ENCODE assay signal across 19 cellular contexts in the genomic region with DNA sequence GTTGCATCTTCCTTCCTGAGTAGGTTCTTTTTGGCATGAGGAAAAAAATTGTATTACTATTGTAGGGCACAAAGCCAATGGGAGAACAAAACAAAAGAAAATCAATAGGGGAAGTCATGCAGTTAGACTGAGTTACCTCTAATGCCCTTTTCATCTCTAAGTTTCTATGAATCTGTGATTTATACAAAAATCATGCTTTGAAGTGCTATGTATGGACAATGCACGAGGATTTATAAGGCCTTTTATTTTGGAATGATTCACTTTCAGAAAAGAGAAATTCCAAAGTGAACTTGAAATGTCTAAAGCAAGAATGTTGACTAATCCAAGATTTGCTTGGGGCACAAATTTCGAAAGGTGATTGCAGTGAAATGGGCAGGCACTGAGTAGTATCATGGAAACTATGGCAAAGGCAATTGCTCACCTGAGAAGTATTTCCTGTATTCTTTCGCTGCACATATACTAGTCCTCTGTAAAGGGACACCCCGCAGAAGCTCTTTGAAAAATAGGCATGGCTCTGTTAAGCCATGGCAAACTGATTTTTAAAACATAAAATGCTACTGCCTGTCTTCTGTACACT. TPM values are rescaled to one million over a fixed set of nuclear protein-coding genes. Genes with fewer than 3 reads are reported as not detected.
A peak's percentile ranks its signal among the peaks of the same experiment; 100 is the strongest.
DNase-seq lines count a peak whose midpoint lies in the region; ATAC-seq and TF ChIP-seq lines count a peak whose summit lies in the region.
"Had no signal": no experiment of that assay in that cellular context is flagged by ENCODE, and none has a peak within 500 bp of the region (broad histone marks: within the 10 kb centered on the region; RNA-seq: fewer than 3 reads in every experiment).

No MANE protein-coding gene starts in this region.

- H3K4me3 ChIP-seq in HCT116 (replicated peaks in 1 of 2; ENCODE audit: low read depth in 1 of 2, low read length in 2 of 2) (no peak overlapping the region), epithelial cell of proximal tubule (ENCODE audit: low read depth, low read length) (no peak overlapping the region)
- H3K4me3 ChIP-seq: BLaER1 treated with 17β-estradiol and CSF1 and Interleukin-3, amounts not matched to agents 10 nM and 100 nM; GM23338; SJSA1 had no signal

- no peaks in the 10 kb centered on the region for H3K9me2 ChIP-seq in HCT116 (ENCODE audit: insufficient read depth)

- no peaks in the 10 kb centered on the region for H3K27me3 ChIP-seq in HCT116 (ENCODE audit: insufficient read depth, low read length)
- H3K27me3 ChIP-seq: SJSA1 had no signal

- no peak for TF ChIP-seq CTCF in HCT116 (IDR thresholded peaks at IDR 0.05 in 2 of 3, conservative IDR thresholded peaks at IDR 0.05 in 1 of 3; ENCODE audit: borderline replicate concordance in 1 of 3, insufficient read depth in 1 of 3, low read depth in 2 of 3, low read length in 2 of 3)
- TF ChIP-seq CTCF in epithelial cell of proximal tubule (conservative IDR thresholded peaks at IDR 0.05; ENCODE audit: low read depth, low read length) = no peak
- no peak for TF ChIP-seq CTCF in type B pancreatic cell (conservative IDR thresholded peaks at IDR 0.05)

- ATAC-seq in HCT116 (peak; percentile 76), GM18907 (IDR thresholded peaks at IDR 0.05; ENCODE audit: unreplicated experiment) (no peak), GM21576 (IDR thresholded peaks at IDR 0.05; ENCODE audit: unreplicated experiment) (no peak)
- ATAC-seq: GM23338 had no signal

- POLR2A ChIA-PET in HCT116 (lab: Charles Lee) = interaction anchor here (1.0 kb wide), 1 partner anchor 9 kb away, joined by 3 read pairs; no protein-coding TSS in a partner anchor

- peaks cover 0 to 26% of the 10 kb centered on the region in 2 experiments; a peak in 2 of 4 replicates for H3K4me1 ChIP-seq in HCT116 (ENCODE audit: control insufficient read depth in 1 of 2, insufficient read depth in 2 of 2, low read length in 2 of 2)
- H3K4me1 ChIP-seq: BLaER1 treated with 17β-estradiol and CSF1 and Interleukin-3, amounts not matched to agents 10 nM and 100 nM; SJSA1 had no signal

- no peak for TF ChIP-seq POLR2A in HCT116 (IDR thresholded peaks at IDR 0.05; ENCODE audit: borderline replicate concordance, extremely low read depth, insufficient read depth, insufficient read length)

- no peaks in the 10 kb centered on the region for H3K4me1 Mint-ChIP-seq in type B pancreatic cell (ENCODE audit: unreplicated experiment)
- H3K4me1 Mint-ChIP-seq: GM23338 had no signal

- H3K9ac ChIP-seq in HCT116 (ENCODE audit: low read length) = no peak overlapping the region
- H3K9ac ChIP-seq: BLaER1 treated with 17β-estradiol and CSF1 and Interleukin-3, amounts not matched to agents 10 nM and 100 nM had no signal

- no peak overlapping the region for H2AFZ ChIP-seq in HCT116 (ENCODE audit: low read depth, low read length, poor library complexity, severe bottlenecking)
- H2AFZ ChIP-seq: GM23338 had no signal

- no peaks in the 10 kb centered on the region for H3K36me3 ChIP-seq in HCT116 (ENCODE audit: control insufficient read depth in 1 of 2, insufficient read depth in 2 of 2, low read length in 2 of 2)
- H3K36me3 ChIP-seq: BLaER1 treated with 17β-estradiol and CSF1 and Interleukin-3, amounts not matched to agents 10 nM and 100 nM; SJSA1 had no signal

- peak overlapping the region; percentile 57 for H3K27ac Mint-ChIP-seq in type B pancreatic cell
- H3K27ac Mint-ChIP-seq: GM23338 had no signal

- no peaks in the 10 kb centered on the region for H3K9me3 Mint-ChIP-seq in type B pancreatic cell
- H3K9me3 Mint-ChIP-seq: GM23338 had no signal

- H3K4me2 ChIP-seq in HCT116 (ENCODE audit: low read length) = peak overlapping the region; percentile 53
- H3K4me2 ChIP-seq: BLaER1 treated with 17β-estradiol and CSF1 and Interleukin-3, amounts not matched to agents 10 nM and 100 nM; GM23338 had no signal

- no TSS peak for BruUV-seq in HCT116 (replicated peaks; lab: Mats Ljungman, UMichigan)

- RAD21 ChIA-PET in HCT116 (lab: Charles Lee; ENCODE audit: low non-redundant PET in 1 of 2, low total read pairs in 2 of 2, uncharacterized antibody in 2 of 2, unreplicated experiment in 2 of 2) = no interaction called here

- CTCF ChIA-PET in HCT116 (lab: Charles Lee) = no interaction called here

- H3K27me3 Mint-ChIP-seq in type B pancreatic cell = no peaks in the 10 kb centered on the region

- no peaks in the 10 kb centered on the region for H3K36me3 Mint-ChIP-seq in type B pancreatic cell

- DNase-seq in HCT116 (ENCODE audit: low read depth, low spot score) = peak; percentile 46
- DNase-seq in RPMI7951 (ENCODE audit: low read depth) = peak; percentile 9
- peak; percentile 12 for DNase-seq in epithelial cell of proximal tubule (ENCODE audit: low read depth)
- DNase-seq in type B pancreatic cell (ENCODE audit: extremely low spot score, unreplicated experiment) = no peak
- DNase-seq in stimulated activated CD4-positive, alpha-beta T cell treated with anti-CD3 and anti-CD28 coated beads, Interleukin-2, amount 100 ng/mL, for 24 hours = no peak
- no peak for DNase-seq in AG08396 (ENCODE audit: low spot score)
- DNase-seq: DMS153, NCI-H1105 treated with DMSO at 0.1 percent for 48 hours, NCI-H187 treated with DMSO at 0.1 percent for 48 hours, NCI-H2171 treated with DMSO at 0.1 percent for 48 hours, NCI-H510A, RPMI8226 had no signal

- peak overlapping the region; percentile 42; the same call in 1 of the 2 replicates for H3K27ac ChIP-seq in HCT116 (ENCODE audit: low read depth, low read length)
- H3K27ac ChIP-seq: BLaER1 treated with 17β-estradiol and CSF1 and Interleukin-3, amounts not matched to agents 10 nM and 100 nM; HL-60; SJSA1 had no signal

- no peaks in the 10 kb centered on the region for H4K20me1 ChIP-seq in HCT116 (ENCODE audit: insufficient read depth)
- H4K20me1 ChIP-seq: BLaER1 treated with 17β-estradiol and CSF1 and Interleukin-3, amounts not matched to agents 10 nM and 100 nM had no signal

- H3K79me2 ChIP-seq in HCT116 (ENCODE audit: insufficient read depth, low read length) = no peaks in the 10 kb centered on the region

- no peaks in the 10 kb centered on the region for H3K9me3 ChIP-seq in HCT116 (ENCODE audit: control insufficient read depth in 1 of 2, insufficient read depth in 1 of 2, low read depth in 1 of 2, low read length in 2 of 2)
- H3K9me3 ChIP-seq: BLaER1 treated with 17β-estradiol and CSF1 and Interleukin-3, amounts not matched to agents 10 nM and 100 nM; SJSA1 had no signal

- H3K4me3 Mint-ChIP-seq in type B pancreatic cell = no peak overlapping the region
- H3K4me3 Mint-ChIP-seq: GM23338 had no signal

- TF ChIP-seq RAD21 in HCT116 (IDR thresholded peaks at IDR 0.05; ENCODE audit: low read depth) = no peak

- intact Hi-C loops in HCT116 (cut with micrococcal nuclease) = no loop called here

TF ChIP-seq in HCT116, 20 proteins besides CTCF, POLR2A, EP300 and RAD21 (continues in another document):
- TF ChIP-seq JUND (IDR thresholded peaks at IDR 0.05) (peak; percentile 75), SP1 (IDR thresholded peaks at IDR 0.05; ENCODE audit: low read depth) (peak; percentile 74), YY1 (IDR thresholded peaks at IDR 0.05; ENCODE audit: extremely low read depth, insufficient replicate concordance, low read depth, low read length) (no peak), EGR1 (IDR thresholded peaks at IDR 0.05; ENCODE audit: low read depth) (no peak), CBX3 (IDR thresholded peaks at IDR 0.05; ENCODE audit: low read depth) (0 out of 2 replicates have a peak, but pooled peaks have one; percentile 14), EZH2phosphoT487 (IDR thresholded peaks at IDR 0.05; ENCODE audit: borderline replicate concordance) (no peak), ELF1 (IDR thresholded peaks at IDR 0.05; ENCODE audit: borderline replicate concordance, low read depth) (no peak), FOSL1 (IDR thresholded peaks at IDR 0.05; ENCODE audit: low read depth) (peak; percentile 73), TCF7L2 (IDR thresholded peaks at IDR 0.05; ENCODE audit: borderline replicate concordance, extremely low read depth, insufficient read depth, insufficient read length) (no peak), ZFX (IDR thresholded peaks at IDR 0.05) (no peak)
- TF ChIP-seq, protein P1, sequence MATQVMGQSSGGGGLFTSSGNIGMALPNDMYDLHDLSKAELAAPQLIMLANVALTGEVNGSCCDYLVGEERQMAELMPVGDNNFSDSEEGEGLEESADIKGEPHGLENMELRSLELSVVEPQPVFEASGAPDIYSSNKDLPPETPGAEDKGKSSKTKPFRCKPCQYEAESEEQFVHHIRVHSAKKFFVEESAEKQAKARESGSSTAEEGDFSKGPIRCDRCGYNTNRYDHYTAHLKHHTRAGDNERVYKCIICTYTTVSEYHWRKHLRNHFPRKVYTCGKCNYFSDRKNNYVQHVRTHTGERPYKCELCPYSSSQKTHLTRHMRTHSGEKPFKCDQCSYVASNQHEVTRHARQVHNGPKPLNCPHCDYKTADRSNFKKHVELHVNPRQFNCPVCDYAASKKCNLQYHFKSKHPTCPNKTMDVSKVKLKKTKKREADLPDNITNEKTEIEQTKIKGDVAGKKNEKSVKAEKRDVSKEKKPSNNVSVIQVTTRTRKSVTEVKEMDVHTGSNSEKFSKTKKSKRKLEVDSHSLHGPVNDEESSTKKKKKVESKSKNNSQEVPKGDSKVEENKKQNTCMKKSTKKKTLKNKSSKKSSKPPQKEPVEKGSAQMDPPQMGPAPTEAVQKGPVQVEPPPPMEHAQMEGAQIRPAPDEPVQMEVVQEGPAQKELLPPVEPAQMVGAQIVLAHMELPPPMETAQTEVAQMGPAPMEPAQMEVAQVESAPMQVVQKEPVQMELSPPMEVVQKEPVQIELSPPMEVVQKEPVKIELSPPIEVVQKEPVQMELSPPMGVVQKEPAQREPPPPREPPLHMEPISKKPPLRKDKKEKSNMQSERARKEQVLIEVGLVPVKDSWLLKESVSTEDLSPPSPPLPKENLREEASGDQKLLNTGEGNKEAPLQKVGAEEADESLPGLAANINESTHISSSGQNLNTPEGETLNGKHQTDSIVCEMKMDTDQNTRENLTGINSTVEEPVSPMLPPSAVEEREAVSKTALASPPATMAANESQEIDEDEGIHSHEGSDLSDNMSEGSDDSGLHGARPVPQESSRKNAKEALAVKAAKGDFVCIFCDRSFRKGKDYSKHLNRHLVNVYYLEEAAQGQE (IDR thresholded peaks at IDR 0.05; ENCODE audit: low read depth) = no peak
- TF ChIP-seq, protein P2, sequence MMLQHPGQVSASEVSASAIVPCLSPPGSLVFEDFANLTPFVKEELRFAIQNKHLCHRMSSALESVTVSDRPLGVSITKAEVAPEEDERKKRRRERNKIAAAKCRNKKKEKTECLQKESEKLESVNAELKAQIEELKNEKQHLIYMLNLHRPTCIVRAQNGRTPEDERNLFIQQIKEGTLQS (IDR thresholded peaks at IDR 0.05) = no peak
- TF ChIP-seq, protein P3, sequence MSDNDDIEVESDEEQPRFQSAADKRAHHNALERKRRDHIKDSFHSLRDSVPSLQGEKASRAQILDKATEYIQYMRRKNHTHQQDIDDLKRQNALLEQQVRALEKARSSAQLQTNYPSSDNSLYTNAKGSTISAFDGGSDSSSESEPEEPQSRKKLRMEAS (IDR thresholded peaks at IDR 0.05) = no peak

RNA-seq across cellular contexts. Expression of a gene that starts 52.8 kb away (rescaled TPM):
- total RNA-seq in HCT116 (2021; ENCODE audit: unreplicated experiment) (not detected), epithelial cell of proximal tubule (not detected in 2 replicates), type B pancreatic cell (ENCODE audit: low replicate concordance) (1.2 and 11.8 TPM in 2 replicates)
- 0.01 TPM in 1 of 2 replicates, not detected in the other for polyA plus RNA-seq in HCT116 (2012)
- total RNA-seq in RPMI7951 (2014; rRNA removed; shearing (Covaris generic)) = not detected in 2 replicates
- total RNA-seq: GM23338, SJSA1 had no signal
- polyA plus RNA-seq: AG04450, GM23338 had no signal

Comparison
In these comparisons a context has a peak if more than half of its experiments do, and no peak if none do; other contexts are left out.
1. DNase-seq: peak in HCT116 (single experiment), RPMI7951 (single experiment) and epithelial cell of proximal tubule (single experiment); none in type B pancreatic cell (single experiment), stimulated activated CD4-positive, alpha-beta T cell treated with anti-CD3 and anti-CD28 coated beads, Interleukin-2, amount 100 ng/mL, for 24 hours (0 of 2) and AG08396 (single experiment).